8 cellular contexts compared by ENCODE assay signal in genomic region chr4:177441803-177442622, GRCh38. TPM values are rescaled to one million over a fixed set of nuclear protein-coding genes. Genes with fewer than 3 reads are reported as not detected.
DNase-seq lines count a peak whose midpoint lies in the region; ATAC-seq, FAIRE-seq and TF ChIP-seq lines count a peak whose summit lies in the region.

Gene AGA (minus strand): TSS chr4:177442437. CDS start chr4:177442375, 62 bp downstream.

- H3K27me3 Mint-ChIP-seq in central memory CD8-positive, alpha-beta T cell: no peaks in the 10 kb centered on the region

- DNase-seq in AG04450 (ENCODE audit: low read depth, low spot score) (peak; percentile 83), NCI-H345 treated with DMSO at 0.1 percent for 48 hours (lab: John Stamatoyannopoulos, UW; ENCODE audit: unreplicated experiment) (peak; percentile 68)
- DNase-seq in activated CD4-positive, CD25-positive, alpha-beta regulatory T cell treated with anti-CD3 and anti-CD28 coated beads, Interleukin-2, amount 50 U/mL, for 16 hours (ENCODE audit: low read depth, low spot score): peak; percentile 93
- peak; percentile 87 to 91 for DNase-seq in central memory CD8-positive, alpha-beta T cell (ENCODE audit: low spot score in 2 of 2)
- peak; percentile 95 for DNase-seq in stimulated activated CD4-positive, alpha-beta T cell treated with anti-CD3 and anti-CD28 coated beads, Interleukin-12 subunit alpha, Interleukin-12 subunit beta, amount 100 ng/mL, for 4 hours

- ATAC-seq in GM18873 (IDR thresholded peaks at IDR 0.05; ENCODE audit: low FRiP score, unreplicated experiment) (peak; percentile 83), HG03139 (IDR thresholded peaks at IDR 0.05; ENCODE audit: unreplicated experiment) (peak; percentile 86)
- peak; percentile 91 for ATAC-seq in central memory CD8-positive, alpha-beta T cell (replicated peaks; ENCODE audit: extremely low read depth, poor library complexity, severe bottlenecking)

- H3K36me3 Mint-ChIP-seq in central memory CD8-positive, alpha-beta T cell (ENCODE audit: insufficient read depth): peaks cover 33% of the 10 kb centered on the region

- H3K27ac Mint-ChIP-seq in central memory CD8-positive, alpha-beta T cell (ENCODE audit: low read depth): peak within 1 kb of the TSS; percentile 88

- 0 out of 2 replicates have a peak, but pooled peaks have one; percentile 5 for TF ChIP-seq CTCF in AG04450 (IDR thresholded peaks at IDR 0.05; ENCODE audit: low read depth, low read length)

- POLR2A ChIA-PET in AG04450 (lab: Yijun Ruan, JAX): interaction anchor here (0.5 to 1.8 kb wide), 13 partner anchors 12 to 1126 kb away, joined by 3 to 13 read pairs (median 4); partner anchors contain the start of gene NEIL3

- H3K27ac ChIP-seq in AG04450 (ENCODE audit: low read depth, low read length): peak within 1 kb of the TSS; percentile 92

- CTCF ChIA-PET in AG04450 (lab: Charles Lee): interaction anchor here (0.6 to 1.9 kb wide), 3 partner anchors 103 to 192 kb away, joined by 3 to 6 read pairs (median 3); no protein-coding TSS in a partner anchor

- H3K4me3 Mint-ChIP-seq in central memory CD8-positive, alpha-beta T cell: peak within 1 kb of the TSS; percentile 91

- H3K9me3 Mint-ChIP-seq in central memory CD8-positive, alpha-beta T cell: no peaks in the 10 kb centered on the region

- FAIRE-seq in islet of Langerhans (lab: Jason Lieb, UNC): peak; percentile 98

- peaks cover 4% of the 10 kb centered on the region; the same call in 1 of the 2 replicates for H3K9me3 ChIP-seq in AG04450 (ENCODE audit: control insufficient read depth, insufficient read depth, low read length)

- peak within 1 kb of the TSS; percentile 83 for H3K4me3 ChIP-seq in AG04450 (ENCODE audit: low read depth, low read length)

- peaks cover 25% of the 10 kb centered on the region for H3K4me1 Mint-ChIP-seq in central memory CD8-positive, alpha-beta T cell

- H3K27me3 ChIP-seq in AG04450 (ENCODE audit: control insufficient read depth, insufficient read depth, low read length): no peaks in the 10 kb centered on the region

RNA-seq across cellular contexts. Expression of gene AGA, which starts in this region (rescaled TPM):
- polyA plus RNA-seq in AG04450 (2011; rRNA removed): 58.2 and 61.8 TPM in 2 replicates
- 30.0 and 33.8 TPM in 2 replicates for polyA minus RNA-seq in AG04450 (2011; rRNA and poly(A)+ RNA removed)

Comparison
In these comparisons a context has a peak if more than half of its experiments do, and no peak if none do; other contexts are left out.
1. Peak in every context shown above with its lines: DNase-seq, ATAC-seq, H3K4me3 ChIP-seq and H3K27ac ChIP-seq.